ENCODE assay signal across 12 cellular contexts in the genomic region with DNA sequence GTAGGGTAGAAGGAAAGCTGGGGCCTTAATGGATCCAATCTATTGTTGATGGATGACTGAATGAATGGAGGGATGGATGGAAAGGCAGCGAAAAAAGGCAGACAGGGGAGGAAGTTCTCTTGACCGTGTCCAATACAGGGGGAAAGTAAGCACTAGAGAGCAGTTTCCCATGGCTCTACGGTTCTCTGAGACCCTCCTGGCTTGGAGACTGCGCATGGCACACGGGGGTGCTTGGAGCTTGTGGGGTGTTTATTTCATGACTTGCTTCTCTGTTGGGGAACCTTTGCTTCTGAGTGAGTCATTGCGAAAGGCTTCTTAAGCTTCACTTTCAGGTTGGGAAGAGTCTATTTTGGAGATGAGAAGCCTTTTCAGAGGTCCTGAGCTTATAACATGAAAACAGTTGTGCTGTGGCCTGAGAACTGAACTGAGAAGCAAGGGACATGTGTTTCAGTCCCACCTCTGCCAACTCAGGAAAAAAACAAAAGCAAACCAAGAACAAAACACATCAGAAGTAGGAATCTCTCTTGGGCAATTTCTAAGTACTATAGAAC. TPM values are rescaled to one million over a fixed set of nuclear protein-coding genes. Genes with fewer than 3 reads are reported as not detected.
DNase-seq lines count a peak whose midpoint lies in the region; ATAC-seq and TF ChIP-seq lines count a peak whose summit lies in the region.
"Had no signal": no experiment of that assay in that cellular context is flagged by ENCODE, and none has a peak within 500 bp of the region (broad histone marks: within the 10 kb centered on the region; RNA-seq: fewer than 3 reads in every experiment).

No MANE protein-coding gene starts in this region.

- no peaks in the 10 kb centered on the region for H3K36me3 ChIP-seq in brain microvascular endothelial cell (replicated peaks)

- H3K4me3 ChIP-seq in brain microvascular endothelial cell (ENCODE audit: low read depth, low read length) = no peak overlapping the region
- H3K4me3 ChIP-seq: K562 had no signal

- DNase-seq in EL (peak; percentile 26), T-helper 17 cell (no peak), ecto neural progenitor cell (ENCODE audit: low spot score) (no peak), G401 (ENCODE audit: low spot score) (no peak), brain microvascular endothelial cell (no peak), pons (ENCODE audit: low spot score) (no peak)
- DNase-seq: CD8-positive, alpha-beta T cell; hypothalamus; naive B cell had no signal

- in situ Hi-C loops in G401 (cut with HindIII; ENCODE audit: low sequenced_read_pairs) = no loop called here
- in situ Hi-C loops in brain microvascular endothelial cell (cut with HindIII; ENCODE audit: low pct_ligation_motif_present, low sequenced_read_pairs) = loop anchor here (25.0 kb wide), 1 partner anchor 318 kb away; no protein-coding TSS in a partner anchor

- peak overlapping the region; percentile 8 for H3K27ac Mint-ChIP-seq in T-helper 17 cell
- H3K27ac Mint-ChIP-seq: CD8-positive, alpha-beta T cell; naive B cell had no signal

- no peaks in the 10 kb centered on the region for H3K9me3 ChIP-seq in T-helper 17 cell (ENCODE audit: control insufficient read depth, low read length, poor library complexity, severe bottlenecking)

- ATAC-seq in GM18907 (IDR thresholded peaks at IDR 0.05; ENCODE audit: unreplicated experiment) (peak; percentile 34), HG02798 (IDR thresholded peaks at IDR 0.05; ENCODE audit: poor library complexity, unreplicated experiment) (peak; percentile 38), T-helper 17 cell (no peak)
- ATAC-seq: CD8-positive, alpha-beta T cell; K562 had no signal

- peaks cover 39% of the 10 kb centered on the region for H3K4me1 Mint-ChIP-seq in T-helper 17 cell
- H3K4me1 Mint-ChIP-seq: naive B cell had no signal

- no peak overlapping the region for H3K27ac ChIP-seq in brain microvascular endothelial cell

- peak overlapping the region; percentile 0 for H3K4me3 Mint-ChIP-seq in T-helper 17 cell
- H3K4me3 Mint-ChIP-seq: CD8-positive, alpha-beta T cell; naive B cell had no signal

- TF ChIP-seq CTCF in brain microvascular endothelial cell (IDR thresholded peaks at IDR 0.05; ENCODE audit: low read depth, low read length, missing control alignments) = no peak

- H3K27me3 Mint-ChIP-seq in T-helper 17 cell = no peaks in the 10 kb centered on the region

- no peaks in the 10 kb centered on the region for H3K27me3 ChIP-seq in brain microvascular endothelial cell (replicated peaks)

- peaks cover 2% of the 10 kb centered on the region for H3K36me3 Mint-ChIP-seq in T-helper 17 cell (ENCODE audit: low read depth)
- H3K36me3 Mint-ChIP-seq: CD8-positive, alpha-beta T cell; naive B cell had no signal

RNA-seq across cellular contexts. Expression of a gene that starts 12.8 kb away (rescaled TPM):
- not detected for total RNA-seq in T-helper 17 cell
- total RNA-seq in G401 (2014; rRNA removed; shearing (Covaris generic)) = not detected in 2 replicates
- total RNA-seq: CD8-positive, alpha-beta T cell; K562 had no signal

RNA-seq across cellular contexts. Expression of a gene that starts 37.2 kb away (rescaled TPM):
- total RNA-seq in T-helper 17 cell = not detected
- not detected in 2 replicates for total RNA-seq in G401 (2014; rRNA removed; shearing (Covaris generic))
- total RNA-seq: CD8-positive, alpha-beta T cell; K562 had no signal
